8 cellular contexts compared by ENCODE assay signal in genomic region chr7:131072505-131073091, GRCh38.
DNase-seq lines count a peak whose midpoint lies in the region; ATAC-seq, FAIRE-seq and TF ChIP-seq lines count a peak whose summit lies in the region.

No MANE protein-coding gene starts in this region.

- POLR2A ChIA-PET in GM12878 (lab: Charles Lee): interaction anchor here (1.5 kb wide), 1 partner anchor 37 kb away, joined by 5 read pairs; no protein-coding TSS in a partner anchor

- RAD21 ChIA-PET in GM12878 (lab: Charles Lee; ENCODE audit: unreplicated experiment): interaction anchor here (0.8 to 1.3 kb wide), 4 partner anchors 30 to 230 kb away, joined by 3 read pairs; no protein-coding TSS in a partner anchor

- H3K27ac ChIP-seq in GM12878 (ENCODE audit: control insufficient read depth, insufficient read depth): no peak overlapping the region
- peak overlapping the region; percentile 37 to 69 for H3K27ac ChIP-seq in lung (ENCODE audit: low read depth in 1 of 2, low read length in 1 of 2)

- BruUV-seq in GM12878 (replicated peaks; lab: Mats Ljungman, UMichigan): no TSS peak

- H4K20me1 ChIP-seq in GM12878 (ENCODE audit: control insufficient read depth, insufficient read depth): no peaks in the 10 kb centered on the region

- H3K27me3 ChIP-seq in GM12878 (replicated peaks in 1 of 2; ENCODE audit: control insufficient read depth in 2 of 2, insufficient read depth in 2 of 2, low read length in 1 of 2) (no peaks in the 10 kb centered on the region), lung (ENCODE audit: control insufficient read depth, insufficient read depth) (no peaks in the 10 kb centered on the region)

- H3K9me3 ChIP-seq in GM12878 (replicated peaks; ENCODE audit: control insufficient read depth, insufficient read depth, low read length): no peaks in the 10 kb centered on the region
- H3K9me3 ChIP-seq in lung (ENCODE audit: control insufficient read depth in 2 of 2, insufficient read depth in 1 of 2, low read length in 1 of 2): no peaks in the 10 kb centered on the region

- no peak overlapping the region for H3K4me2 ChIP-seq in GM12878 (ENCODE audit: control insufficient read depth, insufficient read depth)

- no peak for TF ChIP-seq CTCF in GM12878 (IDR thresholded peaks at IDR 0.05 in 2 of 3, conservative IDR thresholded peaks at IDR 0.05 in 1 of 3; ENCODE audit: control insufficient read depth in 2 of 3, extremely low read depth in 1 of 3, insufficient read depth in 1 of 3, low read depth in 3 of 3, low read length in 3 of 3)
- TF ChIP-seq CTCF in lung (IDR thresholded peaks at IDR 0.05; ENCODE audit: control extremely low read depth, extremely low read depth): no peak

- H3K36me3 ChIP-seq in GM12878 (ENCODE audit: control insufficient read depth in 2 of 2, insufficient read depth in 2 of 2, low read length in 1 of 2) (no peaks in the 10 kb centered on the region; a peak in 3 of 4 replicates), lung (ENCODE audit: control insufficient read depth in 2 of 2, insufficient read depth in 2 of 2, low read length in 2 of 2) (peaks cover 0 to 7% of the 10 kb centered on the region in 2 donors)

- H3K9ac ChIP-seq in GM12878 (ENCODE audit: control insufficient read depth, insufficient read depth, low read length): no peak overlapping the region

- intact Hi-C loops in GM12878 (cut with micrococcal nuclease; ENCODE audit: unreplicated experiment): no loop called here

- H3K4me1 ChIP-seq in GM12878 (ENCODE audit: control insufficient read depth, insufficient read depth, low read length) (no peaks in the 10 kb centered on the region; the same call in 1 of the 2 replicates), lung (ENCODE audit: control insufficient read depth in 2 of 2, insufficient read depth in 2 of 2, low read length in 2 of 2) (peaks cover 6 to 13% of the 10 kb centered on the region in 2 donors)

- in situ Hi-C loops in GM12878 (cut with MboI): no loop called here

- ATAC-seq in GM12878: peak; percentile 8; the same call in 2 of the 3 replicates
- peak; percentile 22 for ATAC-seq in lung (ENCODE audit: insufficient read depth, low FRiP score)

- FAIRE-seq in GM12878 (lab: Jason Lieb, UNC): no peak

- SMC1A ChIA-PET in GM12878 (lab: Charles Lee; ENCODE audit: uncharacterized antibody, unreplicated experiment): interaction anchor here (0.7 to 2.3 kb wide), 8 partner anchors 18 to 382 kb away, joined by 3 to 15 read pairs (median 4); no protein-coding TSS in a partner anchor

- no peak for TF ChIP-seq RAD21 in GM12878 (IDR thresholded peaks at IDR 0.05; ENCODE audit: insufficient read depth, low read depth, low read length)

- H2AFZ ChIP-seq in GM12878 (ENCODE audit: control insufficient read depth, low read depth, low read length): no peak overlapping the region

- TF ChIP-seq EP300 in GM12878 (IDR thresholded peaks at IDR 0.05; ENCODE audit: borderline replicate concordance in 1 of 2, control insufficient read depth in 1 of 2, low read depth in 2 of 2, low read length in 2 of 2): no peak

- H3K79me2 ChIP-seq in GM12878 (ENCODE audit: control insufficient read depth, insufficient read depth, low read length): no peaks in the 10 kb centered on the region; the same call in 1 of the 2 replicates

- TF ChIP-seq POLR2A in GM12878 (IDR thresholded peaks at IDR 0.05; ENCODE audit: low read depth, low read length): no peak

- WGBS in GM12878 (ENCODE audit: insufficient coverage, insufficient replicate concordance, low lambda C conversion rate, missing lambda C conversion rate): 95% methylated on average over 5 of the region's 5 CpGs
- 60 to 68% methylated on average over 5 of the region's 5 CpGs for WGBS in lung, 2 donors

- CTCF ChIA-PET in GM12878 (lab: Yijun Ruan, JAX): interaction anchor here (0.6 to 8.3 kb wide), 9 partner anchors 9 to 441 kb away, joined by 3 to 39 read pairs (median 4); no protein-coding TSS in a partner anchor

- H3K4me3 ChIP-seq in GM12878 (no peak overlapping the region), lung (no peak overlapping the region)

- DNase-seq in DMS114 treated with DMSO at 0.1 percent for 48 hours (lab: John Stamatoyannopoulos, UW; ENCODE audit: unreplicated experiment) (peak; percentile 26), NCI-H1436 treated with DMSO at 0.1 percent for 48 hours (lab: John Stamatoyannopoulos, UW) (peak; percentile 5), GM12878 (ENCODE audit: low read depth, low spot score) (no peak), lung (ENCODE audit: low spot score) (no peak), GM19238 (ENCODE audit: insufficient read length, low spot score) (no peak), NCI-H2171 treated with DMSO at 0.1 percent for 48 hours (lab: John Stamatoyannopoulos, UW) (no peak), NCI-H2081 (lab: John Stamatoyannopoulos, UW) (no peak)
- no peak for DNase-seq in stimulated activated CD4-positive, alpha-beta T cell treated with anti-CD3 and anti-CD28 coated beads, Interleukin-2, amount 100 ng/mL, for 48 hours

TF ChIP-seq in GM12878, 131 proteins besides CTCF, POLR2A, EP300 and RAD21:
- TF ChIP-seq NR2F1 (conservative IDR thresholded peaks at IDR 0.05) (no peak), SIX5 (IDR thresholded peaks at IDR 0.05; ENCODE audit: low read depth, low read length, severe bottlenecking) (peak; percentile 47), SMAD5 (IDR thresholded peaks at IDR 0.05; ENCODE audit: low read depth) (no peak), E2F8 (IDR thresholded peaks at IDR 0.05; ENCODE audit: low read depth, partially characterized antibody) (no peak), MEF2A (IDR thresholded peaks at IDR 0.05; ENCODE audit: insufficient read depth, low read depth, low read length) (no peak), TBL1XR1 (IDR thresholded peaks at IDR 0.05; ENCODE audit: low read depth, low read length) (no peak)
- TF ChIP-seq, protein P1, sequence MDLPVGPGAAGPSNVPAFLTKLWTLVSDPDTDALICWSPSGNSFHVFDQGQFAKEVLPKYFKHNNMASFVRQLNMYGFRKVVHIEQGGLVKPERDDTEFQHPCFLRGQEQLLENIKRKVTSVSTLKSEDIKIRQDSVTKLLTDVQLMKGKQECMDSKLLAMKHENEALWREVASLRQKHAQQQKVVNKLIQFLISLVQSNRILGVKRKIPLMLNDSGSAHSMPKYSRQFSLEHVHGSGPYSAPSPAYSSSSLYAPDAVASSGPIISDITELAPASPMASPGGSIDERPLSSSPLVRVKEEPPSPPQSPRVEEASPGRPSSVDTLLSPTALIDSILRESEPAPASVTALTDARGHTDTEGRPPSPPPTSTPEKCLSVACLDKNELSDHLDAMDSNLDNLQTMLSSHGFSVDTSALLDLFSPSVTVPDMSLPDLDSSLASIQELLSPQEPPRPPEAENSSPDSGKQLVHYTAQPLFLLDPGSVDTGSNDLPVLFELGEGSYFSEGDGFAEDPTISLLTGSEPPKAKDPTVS (IDR thresholded peaks at IDR 0.05; ENCODE audit: low read depth, low read length): no peak

Comparison
In these comparisons a context has a peak if more than half of its experiments do, and no peak if none do; other contexts are left out.
1. DNase-seq: peak in DMS114 treated with DMSO at 0.1 percent for 48 hours (single experiment) and NCI-H1436 treated with DMSO at 0.1 percent for 48 hours (single experiment); none in GM12878 (single experiment), lung (single experiment), GM19238 (single experiment), NCI-H2171 treated with DMSO at 0.1 percent for 48 hours (single experiment), NCI-H2081 (0 of 2) and stimulated activated CD4-positive, alpha-beta T cell treated with anti-CD3 and anti-CD28 coated beads, Interleukin-2, amount 100 ng/mL, for 48 hours (0 of 2).